8 cellular contexts compared by ENCODE assay signal in the genomic region with DNA sequence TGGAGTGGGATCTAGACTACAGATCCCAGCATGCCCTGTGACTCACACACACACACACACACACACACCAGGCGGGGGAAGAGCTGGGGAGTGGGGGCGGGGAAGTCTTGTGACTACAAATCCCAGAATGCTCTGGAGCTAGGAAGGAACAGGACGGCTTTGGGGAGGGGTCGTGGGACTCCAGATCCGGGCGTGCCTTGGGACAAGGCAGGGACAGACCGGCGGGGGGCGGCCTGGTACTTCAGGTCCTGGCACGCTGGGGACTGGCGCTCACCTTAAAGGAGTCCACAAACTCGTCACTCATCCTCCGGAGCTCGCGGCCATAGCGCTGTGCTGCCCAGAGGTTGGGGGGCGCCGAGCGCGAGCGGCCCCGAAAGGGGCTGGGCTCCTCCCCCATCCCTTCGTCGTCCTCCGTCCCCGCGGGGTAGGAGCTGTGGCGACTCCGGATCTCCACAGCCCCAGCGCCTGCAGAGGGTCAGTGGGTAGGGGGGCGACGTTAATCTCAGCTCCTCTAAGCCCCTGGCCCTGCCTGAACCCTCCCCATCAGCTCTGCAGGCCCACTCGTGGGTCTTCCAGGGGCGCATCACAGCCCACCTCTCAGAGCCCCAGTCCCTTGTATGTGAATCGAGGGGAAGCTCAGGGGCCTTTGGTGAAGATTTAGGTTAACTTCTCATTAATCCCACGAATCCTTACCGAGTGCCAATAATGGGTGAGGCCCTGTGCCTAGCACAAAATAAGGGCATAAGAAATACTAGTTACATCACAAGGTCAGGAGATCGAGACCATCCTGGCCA.
DNase-seq lines count a peak whose midpoint lies in the region; ATAC-seq and TF ChIP-seq lines count a peak whose summit lies in the region.

No MANE protein-coding gene starts in this region.

- no peaks in the 10 kb centered on the region for H3K27me3 Mint-ChIP-seq in nephron progenitor cell (ENCODE audit: low read depth, poor library complexity)

- H3K36me3 Mint-ChIP-seq in nephron progenitor cell (ENCODE audit: low read depth): no peaks in the 10 kb centered on the region

- H3K9me3 Mint-ChIP-seq in nephron progenitor cell: no peaks in the 10 kb centered on the region

- peak overlapping the region; percentile 86 for H3K4me3 Mint-ChIP-seq in nephron progenitor cell

- TF ChIP-seq CTCF in nephron progenitor cell (IDR thresholded peaks at IDR 0.05): no peak

- peaks cover 36% of the 10 kb centered on the region for H3K4me1 Mint-ChIP-seq in nephron progenitor cell

- ATAC-seq in HG03442 (IDR thresholded peaks at IDR 0.05; ENCODE audit: unreplicated experiment): no peak

- peak overlapping the region; percentile 96 for H3K27ac Mint-ChIP-seq in nephron progenitor cell

- peak; percentile 90 for DNase-seq in EL
- DNase-seq in LoVo (ENCODE audit: low spot score): peak; percentile 55
- peak; percentile 80 for DNase-seq in SHP77 treated with DMSO at 0.1 percent for 48 hours (lab: John Stamatoyannopoulos, UW)
- peak; percentile 55 for DNase-seq in activated gamma-delta T cell (lab: John Stamatoyannopoulos, UW)
- DNase-seq in fibroblast of the conjunctiva (ENCODE audit: low read depth): peak; percentile 90
- peak; percentile 88 for DNase-seq in nephron progenitor cell
- peak; percentile 88 for DNase-seq in stimulated activated naive CD4-positive, alpha-beta T cell treated with Interleukin-2 at 50 U/mL for 16 hours (lab: John Stamatoyannopoulos, UW)
